ENCODE assay signal across 9 cellular contexts in genomic region chr7:151570366-151570915, GRCh38. TPM values are rescaled to one million over a fixed set of nuclear protein-coding genes. Genes with fewer than 3 reads are reported as not detected.
DNase-seq lines count a peak whose midpoint lies in the region; ATAC-seq and TF ChIP-seq lines count a peak whose summit lies in the region.
"Had no signal": no experiment of that assay in that cellular context is flagged by ENCODE, and none has a peak within 500 bp of the region (broad histone marks: within the 10 kb centered on the region; RNA-seq: fewer than 3 reads in every experiment).

No MANE protein-coding gene starts in this region.

- no peak overlapping the region for H3K4me2 ChIP-seq in fibroblast of lung (ENCODE audit: extremely low read depth, insufficient read depth, low read length)

- H3K4me1 ChIP-seq in cardiac muscle cell (ENCODE audit: low read depth) = no peaks in the 10 kb centered on the region
- H3K4me1 ChIP-seq in fibroblast of lung (ENCODE audit: control insufficient read depth, extremely low read depth, insufficient read depth, low read length) = no peaks in the 10 kb centered on the region
- peaks cover 0 to 17% (median 8%) of the 10 kb centered on the region in 4 donors for H3K4me1 ChIP-seq in tibial artery

- peak in 1 of 2 donors; percentile 47 for DNase-seq in cardiac muscle cell (ENCODE audit: low read depth in 1 of 2, low spot score in 1 of 2)
- DNase-seq in left ventricle myocardium superior = no peak
- DNase-seq in OCI-M1 (lab: John Stamatoyannopoulos, UW) = peak; percentile 28
- DNase-seq in fibroblast of lung (ENCODE audit: low read depth in 2 of 2) = peak in 1 of 2 donors; percentile 69
- no peak for DNase-seq in tibial artery
- no peak for DNase-seq in activated naive CD8-positive, alpha-beta T cell treated with anti-CD3 and anti-CD28 coated beads for 36 hours
- DNase-seq in occipital lobe (lab: John Stamatoyannopoulos, UW) = no peak
- DNase-seq: activated naive CD8-positive, alpha-beta T cell treated with anti-CD3 and anti-CD28 coated beads, Interleukin-2, amount 10 ng/mL, durations not matched to agents 7 days and 5 days had no signal

- H3K4me3 ChIP-seq in cardiac muscle cell (no peak overlapping the region), fibroblast of lung (replicated peaks in 1 of 4; ENCODE audit: control extremely low read depth in 1 of 4, insufficient read depth in 1 of 4, low read depth in 3 of 4, low read length in 4 of 4) (no peak overlapping the region), tibial artery (no peak overlapping the region)

- no peaks in the 10 kb centered on the region for H3K79me2 ChIP-seq in fibroblast of lung (ENCODE audit: control insufficient read depth, insufficient read depth, low read length)

- intact Hi-C loops in left ventricle myocardium superior (cut with micrococcal nuclease) = no loop called here
- intact Hi-C loops in tibial artery (cut with DNase I; ENCODE audit: low total_unique reads) = no loop called here

- no peaks in the 10 kb centered on the region for H3K27me3 Mint-ChIP-seq in activated naive CD8-positive, alpha-beta T cell treated with anti-CD3 and anti-CD28 coated beads for 36 hours
- H3K27me3 Mint-ChIP-seq: activated naive CD8-positive, alpha-beta T cell treated with anti-CD3 and anti-CD28 coated beads, Interleukin-2, amount 10 ng/mL, durations not matched to agents 7 days and 5 days had no signal

- no peak overlapping the region for H3K9ac ChIP-seq in fibroblast of lung (ENCODE audit: insufficient read depth, low read length)

- no peaks in the 10 kb centered on the region for H4K20me1 ChIP-seq in fibroblast of lung (ENCODE audit: control insufficient read depth, extremely low read depth, insufficient read depth, low read length)

- no peaks in the 10 kb centered on the region for H3K27me3 ChIP-seq in cardiac muscle cell
- no peaks in the 10 kb centered on the region for H3K27me3 ChIP-seq in fibroblast of lung (ENCODE audit: control insufficient read depth, insufficient read depth, low read length)
- H3K27me3 ChIP-seq in tibial artery = no peaks in the 10 kb centered on the region

- no peak overlapping the region for H3K4me3 Mint-ChIP-seq in activated naive CD8-positive, alpha-beta T cell treated with anti-CD3 and anti-CD28 coated beads for 36 hours
- H3K4me3 Mint-ChIP-seq: activated naive CD8-positive, alpha-beta T cell treated with anti-CD3 and anti-CD28 coated beads, Interleukin-2, amount 10 ng/mL, durations not matched to agents 7 days and 5 days had no signal

- H3K4me1 Mint-ChIP-seq in activated naive CD8-positive, alpha-beta T cell treated with anti-CD3 and anti-CD28 coated beads for 36 hours = no peaks in the 10 kb centered on the region
- H3K4me1 Mint-ChIP-seq: activated naive CD8-positive, alpha-beta T cell treated with anti-CD3 and anti-CD28 coated beads, Interleukin-2, amount 10 ng/mL, durations not matched to agents 7 days and 5 days had no signal

- H3K36me3 ChIP-seq in cardiac muscle cell (peaks cover 61% of the 10 kb centered on the region), fibroblast of lung (ENCODE audit: control insufficient read depth, insufficient read depth, low read length) (peaks cover 6% of the 10 kb centered on the region), tibial artery (peaks cover 9 to 28% (median 21%) of the 10 kb centered on the region in 3 donors)

- H3K27ac ChIP-seq in cardiac muscle cell (no peak overlapping the region), fibroblast of lung (ENCODE audit: insufficient read depth, low read length) (no peak overlapping the region), tibial artery (no peak overlapping the region)

- TF ChIP-seq CTCF in cardiac muscle cell (IDR thresholded peaks at IDR 0.05; ENCODE audit: low read depth, low read length) (peak; percentile 48), fibroblast of lung (conservative IDR thresholded peaks at IDR 0.05 in 1 of 2, IDR thresholded peaks at IDR 0.05 in 1 of 2; ENCODE audit: low read depth in 1 of 2, low read length in 2 of 2) (peak; percentile 34 to 60), tibial artery (IDR thresholded peaks at IDR 0.05) (peak; percentile 47 to 49)

- ATAC-seq in left ventricle myocardium superior = no peak
- ATAC-seq in HG03571 (IDR thresholded peaks at IDR 0.05; ENCODE audit: unreplicated experiment) = no peak

- no peak overlapping the region for H2AFZ ChIP-seq in fibroblast of lung (ENCODE audit: low read length)

- H3K36me3 Mint-ChIP-seq in activated naive CD8-positive, alpha-beta T cell treated with anti-CD3 and anti-CD28 coated beads for 36 hours = peaks cover under 1% of the 10 kb centered on the region
- H3K36me3 Mint-ChIP-seq: activated naive CD8-positive, alpha-beta T cell treated with anti-CD3 and anti-CD28 coated beads, Interleukin-2, amount 10 ng/mL, durations not matched to agents 7 days and 5 days had no signal

- H3K9me3 ChIP-seq in cardiac muscle cell (ENCODE audit: low read depth) = no peaks in the 10 kb centered on the region
- no peaks in the 10 kb centered on the region for H3K9me3 ChIP-seq in fibroblast of lung (ENCODE audit: control insufficient read depth, insufficient read depth, low read depth, low read length)
- H3K9me3 ChIP-seq in tibial artery = no peaks in the 10 kb centered on the region

- no peaks in the 10 kb centered on the region for H3K9me3 Mint-ChIP-seq in activated naive CD8-positive, alpha-beta T cell treated with anti-CD3 and anti-CD28 coated beads for 36 hours
- H3K9me3 Mint-ChIP-seq: activated naive CD8-positive, alpha-beta T cell treated with anti-CD3 and anti-CD28 coated beads, Interleukin-2, amount 10 ng/mL, durations not matched to agents 7 days and 5 days had no signal

- H3K27ac Mint-ChIP-seq in activated naive CD8-positive, alpha-beta T cell treated with anti-CD3 and anti-CD28 coated beads for 36 hours = no peak overlapping the region
- H3K27ac Mint-ChIP-seq: activated naive CD8-positive, alpha-beta T cell treated with anti-CD3 and anti-CD28 coated beads, Interleukin-2, amount 10 ng/mL, durations not matched to agents 7 days and 5 days had no signal

RNA-seq across cellular contexts. Expression of gene RHEB, which starts 50.7 kb away (rescaled TPM):
- total RNA-seq in cardiac muscle cell (89.8 and 127 TPM in 2 replicates), left ventricle myocardium superior (116 TPM), fibroblast of lung (62.9 and 81.4 TPM in 2 replicates), occipital lobe (83.9 TPM)
- polyA plus RNA-seq in cardiac muscle cell (157 and 204 TPM in 2 replicates), fibroblast of lung (122 and 135 TPM in 2 replicates)
- 103 and 106 TPM in 2 replicates for polyA plus RNA-seq in fibroblast of lung (2012)
- polyA minus RNA-seq in fibroblast of lung (ENCODE audit: low replicate concordance) = 6.8 and 8.6 TPM in 2 replicates
- 10 to 100 TPM; 42.0 to 46.8 TPM for total RNA-seq in activated naive CD8-positive, alpha-beta T cell treated with anti-CD3 and anti-CD28 coated beads for 36 hours
